ENCODE assay signal across 24 cellular contexts in the genomic region with DNA sequence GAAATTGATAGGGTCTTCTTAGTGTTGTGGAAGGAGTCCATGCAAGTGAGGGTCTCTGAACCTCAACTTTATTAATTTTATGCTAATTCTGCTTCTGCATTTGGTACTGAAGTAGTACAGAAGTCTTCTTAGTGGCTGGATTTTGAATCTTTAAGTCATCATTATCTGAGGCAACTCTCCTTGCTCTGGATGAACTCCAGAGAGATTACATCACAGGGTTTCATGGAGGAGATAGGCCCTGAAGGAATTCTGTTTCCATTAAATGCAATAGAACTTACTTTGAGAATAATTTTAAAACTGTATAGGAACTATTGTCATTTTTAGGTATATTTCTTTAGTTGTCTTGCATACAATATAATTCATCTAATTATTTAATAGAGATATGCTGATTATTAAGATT.
"Had no signal": no experiment of that assay in that cellular context is flagged by ENCODE, and none has a peak within 500 bp of the region (broad histone marks: within the 10 kb centered on the region; RNA-seq: fewer than 3 reads in every experiment).

No MANE protein-coding gene starts in this region.

- H3K4me1 ChIP-seq: lower lobe of right lung, right lobe of liver, stomach, transverse colon had no signal

- H3K27ac ChIP-seq: lower lobe of right lung, right lobe of liver, stomach, transverse colon had no signal

- ATAC-seq: activated CD4-positive, alpha-beta T cell treated with anti-CD3 and anti-CD28 coated beads for 36 hours; activated T-cell treated with anti-CD3 and anti-CD28 coated beads, Interleukin-2, amount 50 U/mL, for 4 hours; left lobe of liver; lower lobe of right lung; right lobe of liver; stimulated activated effector memory CD8-positive, alpha-beta T cell treated with anti-CD3 and anti-CD28 coated beads, Interleukin-12 subunit alpha, Interleukin-12 subunit beta, amount 100 ng/mL, for 72 hours; WTC11 had no signal

- H3K36me3 ChIP-seq: lower lobe of right lung, right lobe of liver, stomach, transverse colon had no signal

- H3K4me3 ChIP-seq: lower lobe of right lung, right lobe of liver, stomach, transverse colon had no signal

- H3K9me3 ChIP-seq: lower lobe of right lung, right lobe of liver, stomach, transverse colon had no signal

- DNase-seq: activated CD4-positive, alpha-beta T cell treated with anti-CD3 and anti-CD28 coated beads for 36 hours; activated CD4-positive, alpha-beta T cell treated with anti-CD3 and anti-CD28 coated beads, Interleukin-2, amount 50 U/mL, for 48 hours; activated CD8-positive, alpha-beta memory T cell treated with anti-CD3 and anti-CD28 coated beads, Interleukin-2, amount 50 U/mL, for 48 hours; activated naive CD4-positive, alpha-beta T cell; activated naive CD8-positive, alpha-beta T cell treated with anti-CD3 and anti-CD28 coated beads, Interleukin-2, amount 10 ng/mL, durations not matched to agents 7 days and 5 days; activated T-cell treated with anti-CD3 and anti-CD28 coated beads, Interleukin-2, amount 50 U/mL, for 4 hours; caudate nucleus; dermis blood vessel endothelial cell; effector CD8-positive, alpha-beta T cell; foreskin melanocyte; lower lobe of right lung; mesendoderm; naive B cell; occipital lobe; posterior cingulate gyrus; right lobe of liver; small intestine; stimulated activated CD4-positive, alpha-beta T cell treated with anti-CD3 and anti-CD28 coated beads, Interleukin-2, amount 100 ng/mL, for 24 hours; stomach; T-helper 1 cell; transverse colon had no signal

- H3K27me3 ChIP-seq: right lobe of liver, stomach, transverse colon had no signal
